In the genomic region with DNA sequence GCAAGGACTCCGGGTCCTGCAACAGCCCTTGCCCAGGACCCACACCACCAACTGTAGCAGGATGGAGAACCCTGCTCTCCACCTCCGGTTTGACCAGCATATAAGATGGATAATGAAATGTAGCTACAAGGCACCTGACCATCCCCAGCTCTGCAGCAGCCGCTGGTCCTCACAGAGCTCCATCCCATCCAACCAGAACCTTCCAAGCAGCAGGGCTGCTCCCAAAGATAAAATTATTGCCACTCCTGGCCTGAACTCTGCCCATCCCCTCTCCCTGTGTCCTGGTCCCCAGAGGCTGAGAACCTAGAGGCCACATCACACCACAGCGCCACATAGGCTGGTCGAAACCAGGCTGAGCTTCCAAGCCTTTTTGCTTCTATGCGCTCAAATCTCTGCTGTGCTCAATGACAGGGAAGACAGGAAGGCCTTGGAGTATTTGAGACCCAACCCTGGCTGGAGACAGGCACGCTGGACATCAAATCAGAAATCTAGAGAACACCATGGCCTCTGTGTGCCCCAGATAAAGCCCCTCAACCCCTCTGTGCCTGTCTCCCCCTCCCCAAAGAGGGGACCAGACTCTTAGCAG, we compare ENCODE assay signal across 11 cellular contexts. TPM values are rescaled to one million over a fixed set of nuclear protein-coding genes. Genes with fewer than 3 reads are reported as not detected.
DNase-seq lines count a peak whose midpoint lies in the region; ATAC-seq and TF ChIP-seq lines count a peak whose summit lies in the region.
"Had no signal": no experiment of that assay in that cellular context is flagged by ENCODE, and none has a peak within 500 bp of the region (broad histone marks: within the 10 kb centered on the region; RNA-seq: fewer than 3 reads in every experiment).

No MANE protein-coding gene starts in this region.

- H3K9ac ChIP-seq in neural progenitor cell: no peak overlapping the region
- H3K9ac ChIP-seq: parathyroid adenoma had no signal

- H3K36me3 ChIP-seq in heart left ventricle (peaks cover 0 to 45% (median 26%) of the 10 kb centered on the region in 9 donors), right atrium auricular region (peaks cover 21% of the 10 kb centered on the region), neural progenitor cell (no peaks in the 10 kb centered on the region), vagina (peaks cover 0 to 22% of the 10 kb centered on the region in 2 donors)

- H3K27ac ChIP-seq in heart left ventricle (peak overlapping the region in 10 of 12 donors; percentile 13 to 93 (median 84)), right atrium auricular region (peak overlapping the region in 1 of 2 donors; percentile 84), dorsolateral prefrontal cortex (peak overlapping the region; percentile 88 to 99 (median 98)), neural progenitor cell (peak overlapping the region; percentile 82), vagina (peak overlapping the region; percentile 88)
- H3K27ac ChIP-seq: cardiac muscle cell, parathyroid adenoma had no signal

- no peaks in the 10 kb centered on the region for H3K9me3 Mint-ChIP-seq in neural progenitor cell
- no peaks in the 10 kb centered on the region for H3K9me3 Mint-ChIP-seq in activated T-cell treated with anti-CD3 and anti-CD28 coated beads, Interleukin-2, amount 50 U/mL, for 24 hours

- no peak overlapping the region for H3K4me3 ChIP-seq in heart left ventricle
- no peak overlapping the region for H3K4me3 ChIP-seq in right atrium auricular region
- H3K4me3 ChIP-seq in dorsolateral prefrontal cortex: peak overlapping the region in 33 of 59 donors; percentile 7 to 87 (median 75)
- H3K4me3 ChIP-seq in neural progenitor cell: no peak overlapping the region
- no peak overlapping the region for H3K4me3 ChIP-seq in vagina
- H3K4me3 ChIP-seq: cardiac muscle cell, thoracic aorta had no signal

- 92 to 95% (median 93%) methylated on average over 5 to 7 of the region's 7 CpGs for WGBS in heart left ventricle, 4 donors

- ATAC-seq in heart left ventricle (no peak), GM19351 (IDR thresholded peaks at IDR 0.05; ENCODE audit: unreplicated experiment) (no peak)

- peaks cover 28% of the 10 kb centered on the region for H3K36me3 Mint-ChIP-seq in neural progenitor cell
- H3K36me3 Mint-ChIP-seq in activated T-cell treated with anti-CD3 and anti-CD28 coated beads, Interleukin-2, amount 50 U/mL, for 24 hours (ENCODE audit: low read depth): peaks cover 39% of the 10 kb centered on the region

- H3K27ac Mint-ChIP-seq in neural progenitor cell: peak overlapping the region; percentile 33
- H3K27ac Mint-ChIP-seq in activated T-cell treated with anti-CD3 and anti-CD28 coated beads, Interleukin-2, amount 50 U/mL, for 24 hours: no peak overlapping the region

- no peak overlapping the region for H3K4me3 Mint-ChIP-seq in neural progenitor cell
- no peak overlapping the region for H3K4me3 Mint-ChIP-seq in activated T-cell treated with anti-CD3 and anti-CD28 coated beads, Interleukin-2, amount 50 U/mL, for 24 hours

- TF ChIP-seq POLR2A in heart left ventricle (IDR thresholded peaks at IDR 0.05): no peak
- no peak for TF ChIP-seq POLR2A in vagina (IDR thresholded peaks at IDR 0.05)

- no peaks in the 10 kb centered on the region for H3K9me3 ChIP-seq in heart left ventricle
- H3K9me3 ChIP-seq in right atrium auricular region: no peaks in the 10 kb centered on the region
- H3K9me3 ChIP-seq in neural progenitor cell (ENCODE audit: low read depth): no peaks in the 10 kb centered on the region
- no peaks in the 10 kb centered on the region for H3K9me3 ChIP-seq in vagina
- H3K9me3 ChIP-seq: thoracic aorta had no signal

- no peak overlapping the region for H3K4me2 ChIP-seq in neural progenitor cell

- peaks cover 30% of the 10 kb centered on the region for H3K4me1 Mint-ChIP-seq in neural progenitor cell
- H3K4me1 Mint-ChIP-seq in activated T-cell treated with anti-CD3 and anti-CD28 coated beads, Interleukin-2, amount 50 U/mL, for 24 hours (ENCODE audit: low read depth): peaks cover 25% of the 10 kb centered on the region

- peaks cover 95% of the 10 kb centered on the region for H3K79me2 ChIP-seq in neural progenitor cell (ENCODE audit: low read depth)

- peaks cover 47% of the 10 kb centered on the region for H3F3A ChIP-seq in neural progenitor cell (ENCODE audit: low read depth)

- intact Hi-C loops in heart left ventricle (cut with DNase I): loop anchor here in 2 of 10 donors (10.0 kb wide), 1 partner anchor 337 kb away; a partner anchor contains a TSS
- intact Hi-C loops in dorsolateral prefrontal cortex (cut with DNase I): loop anchor here (5.0 to 10.0 kb wide), 4 partner anchors 35 to 335 kb away; a partner anchor contains a TSS
- intact Hi-C loops in vagina (cut with DNase I): loop anchor here (10.0 kb wide), 2 partner anchors 117 to 337 kb away; a partner anchor contains a TSS

- DNase-seq in heart left ventricle (no peak), right atrium auricular region (ENCODE audit: low spot score) (no peak), dorsolateral prefrontal cortex (peak in 1 of 10 donors; percentile 22), neural progenitor cell (ENCODE audit: low spot score) (no peak), vagina (ENCODE audit: extremely low spot score in 2 of 2) (no peak), foreskin melanocyte (no peak)
- DNase-seq in activated T-cell treated with anti-CD3 and anti-CD28 coated beads, Interleukin-2, amount 50 U/mL, for 24 hours: no peak

- peaks cover under 1% of the 10 kb centered on the region for H4K20me1 ChIP-seq in neural progenitor cell (ENCODE audit: low read depth)

- no peak overlapping the region for H2AFZ ChIP-seq in neural progenitor cell (replicated peaks)
- H2AFZ ChIP-seq: parathyroid adenoma had no signal

- peaks cover 3 to 38% (median 29%) of the 10 kb centered on the region in 12 donors for H3K4me1 ChIP-seq in heart left ventricle
- H3K4me1 ChIP-seq in right atrium auricular region: peaks cover 0 to 35% of the 10 kb centered on the region in 2 donors
- H3K4me1 ChIP-seq in neural progenitor cell: peaks cover 24% of the 10 kb centered on the region
- H3K4me1 ChIP-seq in vagina: peaks cover 53% of the 10 kb centered on the region

- peaks cover 4% of the 10 kb centered on the region for H3K27me3 Mint-ChIP-seq in neural progenitor cell (ENCODE audit: insufficient read depth, low read depth)
- H3K27me3 Mint-ChIP-seq in activated T-cell treated with anti-CD3 and anti-CD28 coated beads, Interleukin-2, amount 50 U/mL, for 24 hours: no peaks in the 10 kb centered on the region

- TF ChIP-seq CTCF in heart left ventricle (IDR thresholded peaks at IDR 0.05) (no peak), right atrium auricular region (IDR thresholded peaks at IDR 0.05) (no peak), dorsolateral prefrontal cortex (IDR thresholded peaks at IDR 0.05 in 54 of 56, conservative IDR thresholded peaks at IDR 0.05 in 2 of 56; ENCODE audit: low read depth in 1 of 56, partially characterized antibody in 56 of 56) (no peak), neural progenitor cell (IDR thresholded peaks at IDR 0.05) (no peak), vagina (IDR thresholded peaks at IDR 0.05) (no peak)

- no peaks in the 10 kb centered on the region for H3K27me3 ChIP-seq in heart left ventricle
- H3K27me3 ChIP-seq in right atrium auricular region: no peaks in the 10 kb centered on the region
- no peaks in the 10 kb centered on the region for H3K27me3 ChIP-seq in dorsolateral prefrontal cortex
- H3K27me3 ChIP-seq in neural progenitor cell: no peaks in the 10 kb centered on the region
- H3K27me3 ChIP-seq in vagina: no peaks in the 10 kb centered on the region
- H3K27me3 ChIP-seq: cardiac muscle cell had no signal

RNA-seq across cellular contexts. Expression of a gene that starts 4.2 kb away (rescaled TPM):
- total RNA-seq in heart left ventricle (10 to 100 TPM; 56.8 to 96.6 (median 81.9) TPM), right atrium auricular region (10 to 100 TPM; 82.5 to 89.4 TPM), dorsolateral prefrontal cortex (100 to 1,000 TPM in 101 of 120 experiments, 10 to 100 TPM in 19; 61.2 to 381 (median 128) TPM), neural progenitor cell (ENCODE audit: low replicate concordance) (177 and 282 TPM in 2 replicates), vagina (80.3 TPM)
- polyA plus RNA-seq in heart left ventricle: 100 to 1,000 TPM in 1 of 2 donors, 10 to 100 TPM in 1; 81.7 to 186 TPM

RNA-seq across cellular contexts. Expression of a gene that starts 34.2 kb away (rescaled TPM):
- total RNA-seq in heart left ventricle: 10 to 100 TPM in 6 of 9 donors, 1 to 10 TPM in 3; 7.9 to 13.3 (median 11.3) TPM
- 10 to 100 TPM; 12.4 to 16.0 TPM for polyA plus RNA-seq in heart left ventricle
- 10 to 100 TPM in 1 of 2 donors, 1 to 10 TPM in 1; 7.8 to 13.9 TPM for total RNA-seq in right atrium auricular region
- total RNA-seq in dorsolateral prefrontal cortex: 10 to 100 TPM; 13.4 to 27.6 (median 20.0) TPM
- 12.7 and 17.3 TPM in 2 replicates for total RNA-seq in neural progenitor cell (ENCODE audit: low replicate concordance)
- total RNA-seq in vagina: 12.8 TPM

RNA-seq across cellular contexts. Expression of a gene that starts 34.5 kb away (rescaled TPM):
- total RNA-seq in heart left ventricle: 10 to 100 TPM; 17.7 to 32.3 (median 23.4) TPM
- 1 to 10 TPM; 6.0 to 7.1 TPM for polyA plus RNA-seq in heart left ventricle
- 10 to 100 TPM; 21.0 to 33.7 TPM for total RNA-seq in right atrium auricular region
- total RNA-seq in dorsolateral prefrontal cortex: 10 to 100 TPM; 36.7 to 91.4 (median 60.7) TPM
- 177 and 302 TPM in 2 replicates for total RNA-seq in neural progenitor cell (ENCODE audit: low replicate concordance)
- total RNA-seq in vagina: 17.9 TPM

Comparison
In these comparisons a context has a peak if more than half of its experiments do, and no peak if none do; other contexts are left out.
1. H3K4me3 ChIP-seq: peak in dorsolateral prefrontal cortex (33 of 59); none in heart left ventricle (0 of 12), right atrium auricular region (0 of 2), neural progenitor cell (single experiment) and vagina (0 of 2).